In the genomic region with DNA sequence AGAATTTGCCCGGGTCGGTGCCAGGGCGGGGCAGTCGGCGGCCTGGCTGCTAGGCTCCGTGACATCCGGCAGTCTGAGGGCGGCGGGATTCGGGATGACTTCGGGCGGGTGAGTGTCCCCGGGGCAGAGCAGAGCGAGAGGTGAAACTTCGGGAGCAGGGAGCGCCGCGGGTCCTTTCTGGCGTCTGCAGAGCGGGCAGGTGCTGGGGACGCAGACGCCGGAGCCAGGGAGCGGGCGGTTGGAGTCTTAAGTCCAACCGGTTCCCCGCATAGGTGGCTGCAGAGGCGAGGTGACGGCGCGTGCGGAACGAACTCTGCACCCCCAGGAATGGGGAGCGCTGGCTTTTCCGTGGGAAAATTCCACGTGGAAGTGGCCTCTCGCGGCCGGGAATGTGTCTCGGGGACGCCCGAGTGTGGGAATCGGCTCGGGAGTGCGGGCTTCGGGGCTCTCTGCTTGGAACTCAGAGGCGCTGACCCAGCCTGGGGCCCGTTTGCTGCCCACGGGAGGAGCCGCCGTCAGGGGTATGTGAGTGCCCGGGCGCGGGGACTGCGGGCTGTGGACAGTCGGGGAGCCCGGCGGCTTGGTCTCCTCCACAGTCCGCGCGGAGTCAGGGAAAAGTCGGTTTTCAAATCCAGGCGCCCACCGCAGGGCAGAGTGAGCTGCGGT, we compare ENCODE assay signal across 1 cellular context.
A peak's percentile ranks its signal among the peaks of the same experiment; 100 is the strongest.
TF ChIP-seq lines count a peak whose summit lies in the region.

Gene B4GALNT2, plus strand, starts transcription at position 71 of the 666 bp plus-strand sequence. Its CDS starts 24 bp downstream, at position 95.

TF ChIP-seq in HepG2, 621 proteins besides CTCF, POLR2A, EP300 and RAD21 (continued from another document and continues in another):
- TF ChIP-seq ZBTB42 (CRISPR knock-in tag; IDR thresholded peaks at IDR 0.05): no peak
- no peak for TF ChIP-seq AGO2 (optimal IDR thresholded peaks at IDR 0.05; ENCODE audit: low read depth, low read length)
- no peak for TF ChIP-seq ZBTB34 (CRISPR knock-in tag; IDR thresholded peaks at IDR 0.05)
- no peak for TF ChIP-seq ISX (CRISPR knock-in tag; conservative IDR thresholded peaks at IDR 0.05)
- TF ChIP-seq RAD51 (IDR thresholded peaks at IDR 0.05; ENCODE audit: borderline replicate concordance): no peak
- no peak for TF ChIP-seq DDIT3 (CRISPR knock-in tag; IDR thresholded peaks at IDR 0.05)
- no peak for TF ChIP-seq BRCA1 (CRISPR knock-in tag; IDR thresholded peaks at IDR 0.05)
- peak; percentile 53; the same call in 1 of the 2 replicates for TF ChIP-seq ZNF430 (CRISPR knock-in tag; IDR thresholded peaks at IDR 0.05)
- no peak for TF ChIP-seq NFYB (CRISPR knock-in tag; IDR thresholded peaks at IDR 0.05)
- 0 out of 2 replicates have a peak, but pooled peaks have one; percentile 17 for TF ChIP-seq IRF2 (CRISPR knock-in tag; IDR thresholded peaks at IDR 0.05)
- no peak for TF ChIP-seq POLR2AphosphoS2 (IDR thresholded peaks at IDR 0.05; ENCODE audit: low read depth, low read length)
- TF ChIP-seq ZMYM3 (CRISPR knock-in tag; IDR thresholded peaks at IDR 0.05): no peak; the same call in 1 of the 2 replicates
- TF ChIP-seq CBX5 (CRISPR knock-in tag; IDR thresholded peaks at IDR 0.05; ENCODE audit: borderline replicate concordance): no peak
- TF ChIP-seq MTF1 (CRISPR knock-in tag; IDR thresholded peaks at IDR 0.05): no peak
- no peak for TF ChIP-seq RFX5 (IDR thresholded peaks at IDR 0.05; ENCODE audit: low read depth, low read length)
- TF ChIP-seq ZFP37 (CRISPR knock-in tag; IDR thresholded peaks at IDR 0.05; ENCODE audit: borderline replicate concordance): no peak
- TF ChIP-seq, protein P1, sequence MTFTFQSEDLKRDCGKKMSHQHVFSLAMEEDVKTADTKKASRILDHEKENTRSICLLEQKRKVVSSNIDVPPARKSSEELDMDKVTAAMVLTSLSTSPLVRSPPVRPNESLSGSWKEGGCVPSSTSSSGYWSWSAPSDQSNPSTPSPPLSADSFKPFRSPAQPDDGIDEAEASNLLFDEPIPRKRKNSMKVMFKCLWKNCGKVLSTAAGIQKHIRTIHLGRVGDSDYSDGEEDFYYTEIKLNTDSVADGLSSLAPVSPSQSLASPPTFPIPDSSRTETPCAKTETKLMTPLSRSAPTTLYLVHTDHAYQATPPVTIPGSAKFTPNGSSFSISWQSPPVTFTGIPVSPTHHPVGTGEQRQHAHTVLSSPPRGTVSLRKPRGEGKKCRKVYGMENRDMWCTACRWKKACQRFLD (CRISPR knock-in tag; IDR thresholded peaks at IDR 0.05; ENCODE audit: borderline replicate concordance): no peak
- TF ChIP-seq, protein P2, sequence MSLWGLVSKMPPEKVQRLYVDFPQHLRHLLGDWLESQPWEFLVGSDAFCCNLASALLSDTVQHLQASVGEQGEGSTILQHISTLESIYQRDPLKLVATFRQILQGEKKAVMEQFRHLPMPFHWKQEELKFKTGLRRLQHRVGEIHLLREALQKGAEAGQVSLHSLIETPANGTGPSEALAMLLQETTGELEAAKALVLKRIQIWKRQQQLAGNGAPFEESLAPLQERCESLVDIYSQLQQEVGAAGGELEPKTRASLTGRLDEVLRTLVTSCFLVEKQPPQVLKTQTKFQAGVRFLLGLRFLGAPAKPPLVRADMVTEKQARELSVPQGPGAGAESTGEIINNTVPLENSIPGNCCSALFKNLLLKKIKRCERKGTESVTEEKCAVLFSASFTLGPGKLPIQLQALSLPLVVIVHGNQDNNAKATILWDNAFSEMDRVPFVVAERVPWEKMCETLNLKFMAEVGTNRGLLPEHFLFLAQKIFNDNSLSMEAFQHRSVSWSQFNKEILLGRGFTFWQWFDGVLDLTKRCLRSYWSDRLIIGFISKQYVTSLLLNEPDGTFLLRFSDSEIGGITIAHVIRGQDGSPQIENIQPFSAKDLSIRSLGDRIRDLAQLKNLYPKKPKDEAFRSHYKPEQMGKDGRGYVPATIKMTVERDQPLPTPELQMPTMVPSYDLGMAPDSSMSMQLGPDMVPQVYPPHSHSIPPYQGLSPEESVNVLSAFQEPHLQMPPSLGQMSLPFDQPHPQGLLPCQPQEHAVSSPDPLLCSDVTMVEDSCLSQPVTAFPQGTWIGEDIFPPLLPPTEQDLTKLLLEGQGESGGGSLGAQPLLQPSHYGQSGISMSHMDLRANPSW (CRISPR knock-in tag; IDR thresholded peaks at IDR 0.05; ENCODE audit: borderline replicate concordance): no peak
- no peak for TF ChIP-seq ZNF784 (CRISPR knock-in tag; IDR thresholded peaks at IDR 0.05; ENCODE audit: borderline replicate concordance)
- TF ChIP-seq SOX6 (IDR thresholded peaks at IDR 0.05): no peak
- peak; percentile 22; the same call in 1 of the 2 replicates for TF ChIP-seq SOX6 (CRISPR knock-in tag; IDR thresholded peaks at IDR 0.05)
- no peak for TF ChIP-seq DPF2 (CRISPR knock-in tag; IDR thresholded peaks at IDR 0.05; ENCODE audit: borderline replicate concordance, low read depth)
- TF ChIP-seq, protein P3, sequence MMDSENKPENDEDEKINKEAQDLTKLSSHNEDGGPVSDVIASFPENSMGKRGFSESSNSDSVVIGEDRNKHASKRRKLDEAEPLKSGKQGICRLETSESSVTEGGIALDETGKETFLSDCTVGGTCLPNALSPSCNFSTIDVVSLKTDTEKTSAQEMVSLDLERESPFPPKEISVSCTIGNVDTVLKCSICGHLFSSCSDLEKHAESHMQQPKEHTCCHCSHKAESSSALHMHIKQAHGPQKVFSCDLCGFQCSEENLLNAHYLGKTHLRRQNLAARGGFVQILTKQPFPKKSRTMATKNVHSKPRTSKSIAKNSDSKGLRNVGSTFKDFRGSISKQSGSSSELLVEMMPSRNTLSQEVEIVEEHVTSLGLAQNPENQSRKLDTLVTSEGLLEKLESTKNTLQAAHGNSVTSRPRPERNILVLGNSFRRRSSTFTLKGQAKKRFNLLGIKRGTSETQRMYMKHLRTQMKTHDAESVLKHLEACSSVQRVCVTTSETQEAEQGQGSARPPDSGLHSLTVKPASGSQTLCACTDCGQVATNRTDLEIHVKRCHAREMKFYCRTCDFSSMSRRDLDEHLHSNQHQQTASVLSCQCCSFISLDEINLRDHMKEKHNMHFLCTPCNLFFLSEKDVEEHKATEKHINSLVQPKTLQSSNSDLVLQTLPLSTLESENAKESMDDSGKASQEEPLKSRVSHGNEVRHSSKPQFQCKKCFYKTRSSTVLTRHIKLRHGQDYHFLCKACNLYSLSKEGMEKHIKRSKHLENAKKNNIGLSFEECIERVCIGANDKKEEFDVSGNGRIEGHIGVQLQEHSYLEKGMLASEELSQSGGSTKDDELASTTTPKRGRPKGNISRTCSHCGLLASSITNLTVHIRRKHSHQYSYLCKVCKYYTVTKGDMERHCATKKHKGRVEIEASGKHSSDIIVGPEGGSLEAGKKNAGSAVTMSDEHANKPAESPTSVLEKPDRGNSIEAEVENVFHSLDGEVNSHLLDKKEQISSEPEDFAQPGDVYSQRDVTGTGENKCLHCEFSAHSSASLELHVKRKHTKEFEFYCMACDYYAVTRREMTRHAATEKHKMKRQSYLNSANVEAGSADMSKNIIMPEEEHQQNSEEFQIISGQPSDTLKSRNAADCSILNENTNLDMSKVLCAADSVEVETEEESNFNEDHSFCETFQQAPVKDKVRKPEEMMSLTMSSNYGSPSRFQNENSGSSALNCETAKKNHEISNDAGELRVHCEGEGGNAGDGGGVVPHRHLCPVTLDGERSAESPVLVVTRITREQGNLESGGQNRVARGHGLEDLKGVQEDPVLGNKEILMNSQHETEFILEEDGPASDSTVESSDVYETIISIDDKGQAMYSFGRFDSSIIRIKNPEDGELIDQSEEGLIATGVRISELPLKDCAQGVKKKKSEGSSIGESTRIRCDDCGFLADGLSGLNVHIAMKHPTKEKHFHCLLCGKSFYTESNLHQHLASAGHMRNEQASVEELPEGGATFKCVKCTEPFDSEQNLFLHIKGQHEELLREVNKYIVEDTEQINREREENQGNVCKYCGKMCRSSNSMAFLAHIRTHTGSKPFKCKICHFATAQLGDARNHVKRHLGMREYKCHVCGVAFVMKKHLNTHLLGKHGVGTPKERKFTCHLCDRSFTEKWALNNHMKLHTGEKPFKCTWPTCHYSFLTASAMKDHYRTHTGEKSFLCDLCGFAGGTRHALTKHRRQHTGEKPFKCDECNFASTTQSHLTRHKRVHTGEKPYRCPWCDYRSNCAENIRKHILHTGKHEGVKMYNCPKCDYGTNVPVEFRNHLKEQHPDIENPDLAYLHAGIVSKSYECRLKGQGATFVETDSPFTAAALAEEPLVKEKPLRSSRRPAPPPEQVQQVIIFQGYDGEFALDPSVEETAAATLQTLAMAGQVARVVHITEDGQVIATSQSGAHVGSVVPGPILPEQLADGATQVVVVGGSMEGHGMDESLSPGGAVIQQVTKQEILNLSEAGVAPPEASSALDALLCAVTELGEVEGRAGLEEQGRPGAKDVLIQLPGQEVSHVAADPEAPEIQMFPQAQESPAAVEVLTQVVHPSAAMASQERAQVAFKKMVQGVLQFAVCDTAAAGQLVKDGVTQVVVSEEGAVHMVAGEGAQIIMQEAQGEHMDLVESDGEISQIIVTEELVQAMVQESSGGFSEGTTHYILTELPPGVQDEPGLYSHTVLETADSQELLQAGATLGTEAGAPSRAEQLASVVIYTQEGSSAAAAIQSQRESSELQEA (CRISPR knock-in tag; IDR thresholded peaks at IDR 0.05; ENCODE audit: not compliant biosample characterization): peak; percentile 15
- no peak for TF ChIP-seq YEATS2 (CRISPR knock-in tag; IDR thresholded peaks at IDR 0.05; ENCODE audit: borderline replicate concordance)
- no peak for TF ChIP-seq ZNF350 (CRISPR knock-in tag; IDR thresholded peaks at IDR 0.05; ENCODE audit: borderline replicate concordance, low read depth)
- 0 out of 2 replicates have a peak, but pooled peaks have one; percentile 15 for TF ChIP-seq E2F1 (CRISPR knock-in tag; IDR thresholded peaks at IDR 0.05)
- 0 out of 2 replicates have a peak, but pooled peaks have one; percentile 49 for TF ChIP-seq ZNF543 (CRISPR knock-in tag; IDR thresholded peaks at IDR 0.05)
- no peak for TF ChIP-seq ZNF367 (CRISPR knock-in tag; IDR thresholded peaks at IDR 0.05; ENCODE audit: borderline replicate concordance)
- TF ChIP-seq ZNF275 (CRISPR knock-in tag; IDR thresholded peaks at IDR 0.05; ENCODE audit: borderline replicate concordance): no peak
- TF ChIP-seq NPAS2 (CRISPR knock-in tag; IDR thresholded peaks at IDR 0.05; ENCODE audit: borderline replicate concordance): no peak
- TF ChIP-seq MED8 (CRISPR knock-in tag; IDR thresholded peaks at IDR 0.05; ENCODE audit: insufficient replicate concordance): no peak
- TF ChIP-seq, protein P4, sequence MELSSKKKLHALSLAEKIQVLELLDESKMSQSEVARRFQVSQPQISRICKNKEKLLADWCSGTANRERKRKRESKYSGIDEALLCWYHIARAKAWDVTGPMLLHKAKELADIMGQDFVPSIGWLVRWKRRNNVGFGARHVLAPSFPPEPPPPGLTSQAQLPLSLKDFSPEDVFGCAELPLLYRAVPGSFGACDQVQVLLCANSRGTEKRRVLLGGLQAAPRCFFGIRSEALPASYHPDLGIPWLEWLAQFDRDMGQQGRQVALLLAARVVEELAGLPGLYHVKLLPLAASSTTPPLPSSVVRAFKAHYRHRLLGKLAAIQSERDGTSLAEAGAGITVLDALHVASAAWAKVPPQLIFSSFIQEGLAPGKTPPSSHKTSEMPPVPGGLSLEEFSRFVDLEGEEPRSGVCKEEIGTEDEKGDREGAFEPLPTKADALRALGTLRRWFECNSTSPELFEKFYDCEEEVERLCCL (CRISPR knock-in tag; IDR thresholded peaks at IDR 0.05; ENCODE audit: borderline replicate concordance): no peak
- TF ChIP-seq NFATC3 (CRISPR knock-in tag; IDR thresholded peaks at IDR 0.05): no peak
- no peak for TF ChIP-seq RORA (CRISPR knock-in tag; IDR thresholded peaks at IDR 0.05)
- no peak for TF ChIP-seq FOXP1 (IDR thresholded peaks at IDR 0.05)
- no peak for TF ChIP-seq FOXP1 (CRISPR knock-in tag; IDR thresholded peaks at IDR 0.05)
- TF ChIP-seq, protein P5, sequence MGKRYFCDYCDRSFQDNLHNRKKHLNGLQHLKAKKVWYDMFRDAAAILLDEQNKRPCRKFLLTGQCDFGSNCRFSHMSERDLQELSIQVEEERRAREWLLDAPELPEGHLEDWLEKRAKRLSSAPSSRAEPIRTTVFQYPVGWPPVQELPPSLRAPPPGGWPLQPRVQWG (CRISPR knock-in tag; IDR thresholded peaks at IDR 0.05; ENCODE audit: borderline replicate concordance, low read depth): no peak
- TF ChIP-seq NFKBIZ (CRISPR knock-in tag; IDR thresholded peaks at IDR 0.05): no peak
- no peak for TF ChIP-seq NCOA1 (CRISPR knock-in tag; IDR thresholded peaks at IDR 0.05)
